In the genomic region with DNA sequence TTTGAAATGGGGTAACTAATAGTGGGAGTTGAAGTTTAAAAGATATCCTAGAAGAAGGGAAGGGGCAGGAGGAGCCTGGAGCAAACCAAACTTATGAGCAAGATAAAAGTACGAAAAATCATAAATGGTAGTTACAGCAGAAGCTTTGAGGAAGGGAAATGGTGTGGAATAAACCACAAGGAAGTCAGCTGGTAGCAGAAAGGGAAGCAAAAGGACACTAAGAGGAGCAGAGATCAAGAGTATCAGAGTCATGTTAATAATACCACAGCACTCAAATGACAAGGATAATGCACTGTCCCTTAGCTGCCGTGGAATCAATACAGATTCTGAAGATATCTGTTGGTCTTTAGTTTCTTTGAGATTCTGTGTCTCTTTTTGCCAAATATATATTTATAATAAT, we compare ENCODE assay signal across 25 cellular contexts. TPM values are rescaled to one million over a fixed set of nuclear protein-coding genes. Genes with fewer than 3 reads are reported as not detected.
DNase-seq lines count a peak whose midpoint lies in the region; ATAC-seq and TF ChIP-seq lines count a peak whose summit lies in the region.
"Had no signal": no experiment of that assay in that cellular context is flagged by ENCODE, and none has a peak within 500 bp of the region (broad histone marks: within the 10 kb centered on the region; RNA-seq: fewer than 3 reads in every experiment).

No MANE protein-coding gene starts in this region.

- peak; percentile 39 for DNase-seq in Ammon's horn (ENCODE audit: low spot score)
- DNase-seq in Kasumi-1 (lab: John Stamatoyannopoulos, UW), result peak; percentile 91 to 93
- DNase-seq in SKM-1 (lab: John Stamatoyannopoulos, UW; ENCODE audit: unreplicated experiment), result peak; percentile 75
- no peak for DNase-seq in mucosa of descending colon
- DNase-seq in HT-29 (ENCODE audit: low spot score), result no peak
- DNase-seq: activated CD4-positive, alpha-beta T cell treated with anti-CD3 and anti-CD28 coated beads, Interleukin-2, amount 50 U/mL, for 48 hours; activated CD4-positive, CD25-positive, alpha-beta regulatory T cell; activated CD8-positive, alpha-beta memory T cell treated with anti-CD3 and anti-CD28 coated beads, Interleukin-2, amount 50 U/mL, for 48 hours; activated naive CD8-positive, alpha-beta T cell treated with anti-CD3 and anti-CD28 coated beads, Interleukin-2, amount 10 ng/mL, durations not matched to agents 7 days and 5 days; Calu3; caudate nucleus; dorsolateral prefrontal cortex; GM23248; HFFc6; lower lobe of right lung; NCI-H1092; NCI-H187; NCI-H524 treated with DMSO at 0.1 percent for 48 hours; RPMI8226; stimulated activated CD8-positive, alpha-beta memory T cell treated with anti-CD3 and anti-CD28 coated beads, Interleukin-4, amount 100 ng/mL, for 48 hours had no signal

- intact Hi-C loops in mucosa of descending colon (cut with DNase I, micrococcal nuclease), result no loop called here

- no peak for TF ChIP-seq CTCF in mucosa of descending colon (IDR thresholded peaks at IDR 0.05)

- H3K9me3 ChIP-seq in mucosa of descending colon, result no peaks in the 10 kb centered on the region
- H3K9me3 ChIP-seq: A549, lower lobe of right lung had no signal

- no peak overlapping the region for H3K4me3 ChIP-seq in mucosa of descending colon
- H3K4me3 ChIP-seq: A549, dorsolateral prefrontal cortex, GM23248, lower lobe of right lung, SK-N-MC had no signal

- no peaks in the 10 kb centered on the region for H3K36me3 ChIP-seq in mucosa of descending colon (ENCODE audit: low read depth)
- H3K36me3 ChIP-seq: lower lobe of right lung had no signal

- H3K4me1 ChIP-seq in mucosa of descending colon (ENCODE audit: low read depth), result no peaks in the 10 kb centered on the region
- H3K4me1 ChIP-seq: A549 had no signal

- peak; percentile 17 for ATAC-seq in mucosa of descending colon
- no peak for ATAC-seq in HG03521 (IDR thresholded peaks at IDR 0.05; ENCODE audit: unreplicated experiment)
- no peak for ATAC-seq in HG02840 (IDR thresholded peaks at IDR 0.05; ENCODE audit: low FRiP score, unreplicated experiment)
- no peak for ATAC-seq in GM18511 (IDR thresholded peaks at IDR 0.05; ENCODE audit: unreplicated experiment)
- ATAC-seq: A549 had no signal

RNA-seq across cellular contexts. Expression of a gene that starts 44.9 kb away (rescaled TPM):
- total RNA-seq in mucosa of descending colon, result 10 to 100 TPM; 16.1 to 29.8 (median 24.0) TPM
- total RNA-seq in HT-29 (2014; rRNA removed; shearing (Covaris generic)), result 8.4 and 11.6 TPM in 2 replicates

Comparison
In these comparisons a context has a peak if more than half of its experiments do, and no peak if none do; other contexts are left out.
1. DNase-seq: peak in Ammon's horn (single experiment), Kasumi-1 (2 of 2) and SKM-1 (single experiment); none in mucosa of descending colon (0 of 3) and HT-29 (single experiment).